1 cellular context compared by ENCODE assay signal in the genomic region with DNA sequence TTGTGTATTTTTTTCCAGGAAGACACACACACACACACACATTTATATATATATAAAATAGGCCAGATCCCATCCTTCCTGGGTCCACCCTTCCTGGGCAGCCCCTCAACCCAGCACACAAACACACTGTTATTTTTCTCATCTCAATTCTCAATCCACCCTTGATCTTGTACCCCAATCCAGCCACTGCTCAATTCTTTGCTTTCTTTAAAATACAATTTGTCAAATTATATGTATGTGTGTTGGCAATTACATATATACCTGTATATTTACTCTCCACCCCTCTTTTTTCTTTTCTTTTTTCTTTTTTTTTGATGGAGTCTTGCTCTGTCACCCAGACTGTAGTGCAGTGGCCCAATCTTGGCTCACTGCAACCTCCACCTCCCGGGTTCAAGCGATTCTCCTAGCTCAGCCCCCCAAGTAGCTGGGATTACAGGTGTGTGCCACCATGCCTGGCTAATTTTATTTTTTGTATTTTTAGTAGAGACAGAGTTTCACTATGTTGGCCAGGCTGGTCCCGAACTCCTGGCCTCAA.
TF ChIP-seq lines count a peak whose summit lies in the region.

No MANE protein-coding gene starts in this region.

TF ChIP-seq in K562, 482 proteins besides CTCF, POLR2A, EP300 and RAD21 (continued from another document):
- TF ChIP-seq, protein P1, sequence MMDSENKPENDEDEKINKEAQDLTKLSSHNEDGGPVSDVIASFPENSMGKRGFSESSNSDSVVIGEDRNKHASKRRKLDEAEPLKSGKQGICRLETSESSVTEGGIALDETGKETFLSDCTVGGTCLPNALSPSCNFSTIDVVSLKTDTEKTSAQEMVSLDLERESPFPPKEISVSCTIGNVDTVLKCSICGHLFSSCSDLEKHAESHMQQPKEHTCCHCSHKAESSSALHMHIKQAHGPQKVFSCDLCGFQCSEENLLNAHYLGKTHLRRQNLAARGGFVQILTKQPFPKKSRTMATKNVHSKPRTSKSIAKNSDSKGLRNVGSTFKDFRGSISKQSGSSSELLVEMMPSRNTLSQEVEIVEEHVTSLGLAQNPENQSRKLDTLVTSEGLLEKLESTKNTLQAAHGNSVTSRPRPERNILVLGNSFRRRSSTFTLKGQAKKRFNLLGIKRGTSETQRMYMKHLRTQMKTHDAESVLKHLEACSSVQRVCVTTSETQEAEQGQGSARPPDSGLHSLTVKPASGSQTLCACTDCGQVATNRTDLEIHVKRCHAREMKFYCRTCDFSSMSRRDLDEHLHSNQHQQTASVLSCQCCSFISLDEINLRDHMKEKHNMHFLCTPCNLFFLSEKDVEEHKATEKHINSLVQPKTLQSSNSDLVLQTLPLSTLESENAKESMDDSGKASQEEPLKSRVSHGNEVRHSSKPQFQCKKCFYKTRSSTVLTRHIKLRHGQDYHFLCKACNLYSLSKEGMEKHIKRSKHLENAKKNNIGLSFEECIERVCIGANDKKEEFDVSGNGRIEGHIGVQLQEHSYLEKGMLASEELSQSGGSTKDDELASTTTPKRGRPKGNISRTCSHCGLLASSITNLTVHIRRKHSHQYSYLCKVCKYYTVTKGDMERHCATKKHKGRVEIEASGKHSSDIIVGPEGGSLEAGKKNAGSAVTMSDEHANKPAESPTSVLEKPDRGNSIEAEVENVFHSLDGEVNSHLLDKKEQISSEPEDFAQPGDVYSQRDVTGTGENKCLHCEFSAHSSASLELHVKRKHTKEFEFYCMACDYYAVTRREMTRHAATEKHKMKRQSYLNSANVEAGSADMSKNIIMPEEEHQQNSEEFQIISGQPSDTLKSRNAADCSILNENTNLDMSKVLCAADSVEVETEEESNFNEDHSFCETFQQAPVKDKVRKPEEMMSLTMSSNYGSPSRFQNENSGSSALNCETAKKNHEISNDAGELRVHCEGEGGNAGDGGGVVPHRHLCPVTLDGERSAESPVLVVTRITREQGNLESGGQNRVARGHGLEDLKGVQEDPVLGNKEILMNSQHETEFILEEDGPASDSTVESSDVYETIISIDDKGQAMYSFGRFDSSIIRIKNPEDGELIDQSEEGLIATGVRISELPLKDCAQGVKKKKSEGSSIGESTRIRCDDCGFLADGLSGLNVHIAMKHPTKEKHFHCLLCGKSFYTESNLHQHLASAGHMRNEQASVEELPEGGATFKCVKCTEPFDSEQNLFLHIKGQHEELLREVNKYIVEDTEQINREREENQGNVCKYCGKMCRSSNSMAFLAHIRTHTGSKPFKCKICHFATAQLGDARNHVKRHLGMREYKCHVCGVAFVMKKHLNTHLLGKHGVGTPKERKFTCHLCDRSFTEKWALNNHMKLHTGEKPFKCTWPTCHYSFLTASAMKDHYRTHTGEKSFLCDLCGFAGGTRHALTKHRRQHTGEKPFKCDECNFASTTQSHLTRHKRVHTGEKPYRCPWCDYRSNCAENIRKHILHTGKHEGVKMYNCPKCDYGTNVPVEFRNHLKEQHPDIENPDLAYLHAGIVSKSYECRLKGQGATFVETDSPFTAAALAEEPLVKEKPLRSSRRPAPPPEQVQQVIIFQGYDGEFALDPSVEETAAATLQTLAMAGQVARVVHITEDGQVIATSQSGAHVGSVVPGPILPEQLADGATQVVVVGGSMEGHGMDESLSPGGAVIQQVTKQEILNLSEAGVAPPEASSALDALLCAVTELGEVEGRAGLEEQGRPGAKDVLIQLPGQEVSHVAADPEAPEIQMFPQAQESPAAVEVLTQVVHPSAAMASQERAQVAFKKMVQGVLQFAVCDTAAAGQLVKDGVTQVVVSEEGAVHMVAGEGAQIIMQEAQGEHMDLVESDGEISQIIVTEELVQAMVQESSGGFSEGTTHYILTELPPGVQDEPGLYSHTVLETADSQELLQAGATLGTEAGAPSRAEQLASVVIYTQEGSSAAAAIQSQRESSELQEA (IDR thresholded peaks at IDR 0.05; ENCODE audit: low read depth): peak; percentile 49; the same call in 1 of the 2 replicates
- 0 out of 2 replicates have a peak, but pooled peaks have one; percentile 4 for TF ChIP-seq ZKSCAN8 (CRISPR knock-in tag; IDR thresholded peaks at IDR 0.05)
- no peak for TF ChIP-seq SMAD3 (CRISPR knock-in tag; conservative IDR thresholded peaks at IDR 0.05)
- TF ChIP-seq GABPA (tag; conservative IDR thresholded peaks at IDR 0.05; ENCODE audit: low read depth): 0 out of 2 replicates have a peak, but pooled peaks have one; percentile 1
- peak; percentile 27; the same call in 1 of the 2 replicates for TF ChIP-seq ZFX (CRISPR knock-in tag; IDR thresholded peaks at IDR 0.05)
- TF ChIP-seq ZNF668 (CRISPR knock-in tag; IDR thresholded peaks at IDR 0.05): 0 out of 2 replicates have a peak, but pooled peaks have one; percentile 4
- no peak for TF ChIP-seq ZNF165 (CRISPR knock-in tag; IDR thresholded peaks at IDR 0.05; ENCODE audit: borderline replicate concordance)
- TF ChIP-seq, protein P2, sequence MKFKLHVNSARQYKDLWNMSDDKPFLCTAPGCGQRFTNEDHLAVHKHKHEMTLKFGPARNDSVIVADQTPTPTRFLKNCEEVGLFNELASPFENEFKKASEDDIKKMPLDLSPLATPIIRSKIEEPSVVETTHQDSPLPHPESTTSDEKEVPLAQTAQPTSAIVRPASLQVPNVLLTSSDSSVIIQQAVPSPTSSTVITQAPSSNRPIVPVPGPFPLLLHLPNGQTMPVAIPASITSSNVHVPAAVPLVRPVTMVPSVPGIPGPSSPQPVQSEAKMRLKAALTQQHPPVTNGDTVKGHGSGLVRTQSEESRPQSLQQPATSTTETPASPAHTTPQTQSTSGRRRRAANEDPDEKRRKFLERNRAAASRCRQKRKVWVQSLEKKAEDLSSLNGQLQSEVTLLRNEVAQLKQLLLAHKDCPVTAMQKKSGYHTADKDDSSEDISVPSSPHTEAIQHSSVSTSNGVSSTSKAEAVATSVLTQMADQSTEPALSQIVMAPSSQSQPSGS (CRISPR knock-in tag; IDR thresholded peaks at IDR 0.05): no peak
- TF ChIP-seq ZNF316 (IDR thresholded peaks at IDR 0.05): no peak
- TF ChIP-seq IFI16 (CRISPR knock-in tag; IDR thresholded peaks at IDR 0.05): no peak
- TF ChIP-seq KDM2B (CRISPR knock-in tag; IDR thresholded peaks at IDR 0.05): no peak
- 0 out of 2 replicates have a peak, but pooled peaks have one; percentile 4 for TF ChIP-seq PHB2 (IDR thresholded peaks at IDR 0.05; ENCODE audit: low read depth)
- peak; percentile 15 for TF ChIP-seq ELF2 (CRISPR knock-in tag; IDR thresholded peaks at IDR 0.05)
- TF ChIP-seq, protein P3, sequence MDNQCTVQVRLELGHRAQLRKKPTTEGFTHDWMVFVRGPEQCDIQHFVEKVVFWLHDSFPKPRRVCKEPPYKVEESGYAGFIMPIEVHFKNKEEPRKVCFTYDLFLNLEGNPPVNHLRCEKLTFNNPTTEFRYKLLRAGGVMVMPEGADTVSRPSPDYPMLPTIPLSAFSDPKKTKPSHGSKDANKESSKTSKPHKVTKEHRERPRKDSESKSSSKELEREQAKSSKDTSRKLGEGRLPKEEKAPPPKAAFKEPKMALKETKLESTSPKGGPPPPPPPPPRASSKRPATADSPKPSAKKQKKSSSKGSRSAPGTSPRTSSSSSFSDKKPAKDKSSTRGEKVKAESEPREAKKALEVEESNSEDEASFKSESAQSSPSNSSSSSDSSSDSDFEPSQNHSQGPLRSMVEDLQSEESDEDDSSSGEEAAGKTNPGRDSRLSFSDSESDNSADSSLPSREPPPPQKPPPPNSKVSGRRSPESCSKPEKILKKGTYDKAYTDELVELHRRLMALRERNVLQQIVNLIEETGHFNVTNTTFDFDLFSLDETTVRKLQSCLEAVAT (IDR thresholded peaks at IDR 0.05): peak in 1 of 2 experiments; percentile 10; a peak in 1 of 4 replicates
- peak; percentile 63; the same call in 1 of the 2 replicates for TF ChIP-seq LARP7 (IDR thresholded peaks at IDR 0.05)
- TF ChIP-seq MTF1 (CRISPR knock-in tag; IDR thresholded peaks at IDR 0.05; ENCODE audit: borderline replicate concordance): 0 out of 2 replicates have a peak, but pooled peaks have one; percentile 18
- no peak for TF ChIP-seq IRF2 (CRISPR knock-in tag; IDR thresholded peaks at IDR 0.05)
- no peak for TF ChIP-seq TEAD2 (tag; IDR thresholded peaks at IDR 0.05)
- TF ChIP-seq LCOR (CRISPR knock-in tag; IDR thresholded peaks at IDR 0.05): no peak
- peak in 1 of 2 experiments; percentile 12; a peak in 1 of 4 replicates for TF ChIP-seq FOXK2 (conservative IDR thresholded peaks at IDR 0.05 in 1 of 2, IDR thresholded peaks at IDR 0.05 in 1 of 2; ENCODE audit: low read depth in 2 of 2)
- TF ChIP-seq, protein P4, sequence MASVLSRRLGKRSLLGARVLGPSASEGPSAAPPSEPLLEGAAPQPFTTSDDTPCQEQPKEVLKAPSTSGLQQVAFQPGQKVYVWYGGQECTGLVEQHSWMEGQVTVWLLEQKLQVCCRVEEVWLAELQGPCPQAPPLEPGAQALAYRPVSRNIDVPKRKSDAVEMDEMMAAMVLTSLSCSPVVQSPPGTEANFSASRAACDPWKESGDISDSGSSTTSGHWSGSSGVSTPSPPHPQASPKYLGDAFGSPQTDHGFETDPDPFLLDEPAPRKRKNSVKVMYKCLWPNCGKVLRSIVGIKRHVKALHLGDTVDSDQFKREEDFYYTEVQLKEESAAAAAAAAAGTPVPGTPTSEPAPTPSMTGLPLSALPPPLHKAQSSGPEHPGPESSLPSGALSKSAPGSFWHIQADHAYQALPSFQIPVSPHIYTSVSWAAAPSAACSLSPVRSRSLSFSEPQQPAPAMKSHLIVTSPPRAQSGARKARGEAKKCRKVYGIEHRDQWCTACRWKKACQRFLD (CRISPR knock-in tag; IDR thresholded peaks at IDR 0.05): no peak
- peak; percentile 6; the same call in 1 of the 2 replicates for TF ChIP-seq ATF7 (IDR thresholded peaks at IDR 0.05)
- peak; percentile 69; the same call in 1 of the 2 replicates for TF ChIP-seq ZNF445 (CRISPR knock-in tag; IDR thresholded peaks at IDR 0.05; ENCODE audit: low read depth)
- TF ChIP-seq NFRKB (IDR thresholded peaks at IDR 0.05; ENCODE audit: low read depth): peak; percentile 73
- TF ChIP-seq, protein P5, sequence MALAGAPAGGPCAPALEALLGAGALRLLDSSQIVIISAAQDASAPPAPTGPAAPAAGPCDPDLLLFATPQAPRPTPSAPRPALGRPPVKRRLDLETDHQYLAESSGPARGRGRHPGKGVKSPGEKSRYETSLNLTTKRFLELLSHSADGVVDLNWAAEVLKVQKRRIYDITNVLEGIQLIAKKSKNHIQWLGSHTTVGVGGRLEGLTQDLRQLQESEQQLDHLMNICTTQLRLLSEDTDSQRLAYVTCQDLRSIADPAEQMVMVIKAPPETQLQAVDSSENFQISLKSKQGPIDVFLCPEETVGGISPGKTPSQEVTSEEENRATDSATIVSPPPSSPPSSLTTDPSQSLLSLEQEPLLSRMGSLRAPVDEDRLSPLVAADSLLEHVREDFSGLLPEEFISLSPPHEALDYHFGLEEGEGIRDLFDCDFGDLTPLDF (CRISPR knock-in tag; IDR thresholded peaks at IDR 0.05): no peak
- 0 out of 2 replicates have a peak, but pooled peaks have one; percentile 41 for TF ChIP-seq ADNP (tag; IDR thresholded peaks at IDR 0.05)
- peak; percentile 45; the same call in 1 of the 2 replicates for TF ChIP-seq HEY1 (CRISPR knock-in tag; IDR thresholded peaks at IDR 0.05; ENCODE audit: borderline replicate concordance)
- peak; percentile 13; the same call in 1 of the 2 replicates for TF ChIP-seq MAFF (IDR thresholded peaks at IDR 0.05; ENCODE audit: low read length)
- TF ChIP-seq RBBP5 (IDR thresholded peaks at IDR 0.05; ENCODE audit: borderline replicate concordance, insufficient read depth, low read length, poor library complexity, severe bottlenecking): no peak
- 0 out of 2 replicates have a peak, but pooled peaks have one; percentile 12 for TF ChIP-seq PTTG1 (tag; IDR thresholded peaks at IDR 0.05; ENCODE audit: low read depth)
- 0 out of 2 replicates have a peak, but pooled peaks have one; percentile 9 for TF ChIP-seq GTF2E2 (tag; IDR thresholded peaks at IDR 0.05)
